26 cellular contexts compared by ENCODE assay signal in genomic region chr11:121968638-121969037, GRCh38.
"Had no signal": no experiment of that assay in that cellular context is flagged by ENCODE, and none has a peak within 500 bp of the region (broad histone marks: within the 10 kb centered on the region; RNA-seq: fewer than 3 reads in every experiment).

No MANE protein-coding gene starts in this region.

- DNase-seq: activated CD4-positive, alpha-beta memory T cell treated with anti-CD3 and anti-CD28 coated beads for 36 hours; activated CD4-positive, alpha-beta T cell treated with anti-CD3 and anti-CD28 coated beads for 4 hours; activated CD4-positive, CD25-positive, alpha-beta regulatory T cell; activated CD8-positive, alpha-beta memory T cell treated with anti-CD3 and anti-CD28 coated beads, Interleukin-2, amount 50 U/mL, for 4 hours; activated effector memory CD4-positive, alpha-beta T cell treated with anti-CD3 and anti-CD28 coated beads, Interleukin-2, amount 50 U/mL, for 16 hours; activated naive CD4-positive, alpha-beta T cell treated with anti-CD3 and anti-CD28 coated beads for 36 hours; activated naive CD8-positive, alpha-beta T cell treated with anti-CD3 and anti-CD28 coated beads for 36 hours; activated T-cell treated with anti-CD3 and anti-CD28 coated beads, Interleukin-2, amount 50 U/mL, for 1 hour; caudate nucleus; left colon; mammary epithelial cell; nephron progenitor cell; ovary; retina; sigmoid colon; stimulated activated CD4-positive, alpha-beta T cell treated with anti-CD3 and anti-CD28 coated beads, Interleukin-15, amount 100 ng/mL, for 24 hours; stimulated activated CD4-positive, alpha-beta T cell treated with anti-CD3 and anti-CD28 coated beads, Interleukin-2, amount 100 ng/mL, for 24 hours; stimulated activated naive B cell treated with anti-CD40 and anti-IgM and Interleukin-4, amounts not matched to agents 10 μg/mL and 1 μg/mL and 100 μg/mL, for 72 hours; stomach; T-helper 1 cell; thyroid gland; upper lobe of left lung had no signal

- H3K27me3 ChIP-seq: ascending aorta, esophagus muscularis mucosa, gastroesophageal sphincter, hepatocyte, ovary, sigmoid colon, stomach, thyroid gland, upper lobe of left lung had no signal

- H3K27ac ChIP-seq: ascending aorta, esophagus muscularis mucosa, gastroesophageal sphincter, hepatocyte, ovary, sigmoid colon, stomach, thyroid gland, upper lobe of left lung had no signal

- H3K4me1 ChIP-seq: ascending aorta, upper lobe of left lung had no signal

- ATAC-seq: gastroesophageal sphincter; left colon; stimulated activated naive B cell treated with anti-CD40 and anti-IgM and Interleukin-4, amounts not matched to agents 10 μg/mL and 1 μg/mL and 100 μg/mL, for 72 hours had no signal

- H3K4me3 ChIP-seq: ascending aorta, esophagus muscularis mucosa, gastroesophageal sphincter, hepatocyte, ovary, sigmoid colon, stomach, thyroid gland, upper lobe of left lung had no signal

- H3K9me3 ChIP-seq: ascending aorta, gastroesophageal sphincter, ovary, sigmoid colon, stomach, thyroid gland, upper lobe of left lung had no signal

- H3K36me3 ChIP-seq: ascending aorta, esophagus muscularis mucosa, gastroesophageal sphincter, ovary, sigmoid colon, stomach, thyroid gland, upper lobe of left lung had no signal

- H2AFZ ChIP-seq: hepatocyte had no signal

- H3K4me2 ChIP-seq: hepatocyte had no signal
